ENCODE assay signal across 18 cellular contexts in the genomic region with DNA sequence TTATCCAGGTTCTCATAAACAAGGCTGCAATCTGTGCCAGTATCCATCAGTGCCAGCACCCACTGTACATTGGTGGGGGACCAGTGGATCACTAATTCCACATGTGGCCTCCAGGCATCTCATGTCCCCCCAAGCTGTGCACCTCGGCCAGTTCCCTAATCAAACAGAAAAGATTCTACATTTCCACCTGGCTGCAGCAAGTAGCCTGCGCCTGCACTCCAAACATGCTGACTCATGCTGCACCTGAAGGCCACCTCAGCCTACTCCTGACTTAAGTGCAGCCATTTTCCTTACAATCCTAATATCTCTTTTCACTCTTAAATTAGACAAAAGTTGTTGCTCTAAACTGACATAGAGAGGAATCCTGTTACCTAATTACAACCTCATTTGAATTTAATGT.
DNase-seq lines count a peak whose midpoint lies in the region; ATAC-seq and TF ChIP-seq lines count a peak whose summit lies in the region.
"Had no signal": no experiment of that assay in that cellular context is flagged by ENCODE, and none has a peak within 500 bp of the region (broad histone marks: within the 10 kb centered on the region; RNA-seq: fewer than 3 reads in every experiment).

No MANE protein-coding gene starts in this region.

- H2AFZ ChIP-seq in OCI-LY7 (ENCODE audit: low read length), result no peak overlapping the region

- POLR2A ChIA-PET in OCI-LY7 (lab: Charles Lee), result no interaction called here

- no peak for ATAC-seq in left ventricle myocardium superior

- BruUV-seq in OCI-LY7 (replicated peaks; lab: Mats Ljungman, UMichigan), result no TSS peak

- no peaks in the 10 kb centered on the region for H3K36me3 ChIP-seq in OCI-LY7 (ENCODE audit: insufficient read depth, low read length)

- intact Hi-C loops in OCI-LY7 (cut with micrococcal nuclease; ENCODE audit: unreplicated experiment), result no loop called here
- intact Hi-C loops in left ventricle myocardium superior (cut with micrococcal nuclease), result no loop called here
- intact Hi-C loops in cardiac septum (cut with DNase I), result no loop called here

- TF ChIP-seq CTCF in OCI-LY7 (conservative IDR thresholded peaks at IDR 0.05; ENCODE audit: low read length), result no peak
- TF ChIP-seq CTCF in epithelial cell of esophagus (IDR thresholded peaks at IDR 0.05; ENCODE audit: insufficient read depth, low read depth, low read length, missing control alignments), result no peak

- H3K9me3 ChIP-seq in OCI-LY7 (ENCODE audit: low read length), result peaks cover 25% of the 10 kb centered on the region

- no peaks in the 10 kb centered on the region for H4K20me1 ChIP-seq in OCI-LY7 (ENCODE audit: insufficient read depth, low read length)

- no peaks in the 10 kb centered on the region for H3K4me1 ChIP-seq in OCI-LY7 (ENCODE audit: insufficient read depth, low read length, poor library complexity, severe bottlenecking)

- no peak overlapping the region for H3K4me2 ChIP-seq in OCI-LY7 (ENCODE audit: low read length)
- H3K4me2 ChIP-seq: KMS-11 had no signal

- DNase-seq in COR-L47 (lab: John Stamatoyannopoulos, UW) (peak; percentile 2), ELF-1 (ENCODE audit: low read depth, low spot score) (peak; percentile 4), OCI-LY7 (ENCODE audit: low spot score) (peak; percentile 66), epithelial cell of esophagus (ENCODE audit: low read depth) (peak; percentile 27), left ventricle myocardium superior (no peak), pons (ENCODE audit: low spot score) (no peak), cardiac septum (ENCODE audit: low spot score) (no peak)
- DNase-seq: Caco-2; CD4-positive, CD25-positive, alpha-beta regulatory T cell; H7; HFFc6; NCI-H1105; NCI-H146; NCI-H2029 treated with DMSO at 0.1 percent for 48 hours; NCI-H446 treated with DMSO at 0.1 percent for 48 hours; NCI-H526 treated with DMSO at 0.1 percent for 48 hours; Right ventricle myocardium superior had no signal

- no peaks in the 10 kb centered on the region for H3K79me2 ChIP-seq in OCI-LY7 (ENCODE audit: insufficient read depth, low read depth, low read length)

- no peak overlapping the region for H3K27ac ChIP-seq in OCI-LY7 (ENCODE audit: low read depth, low read length, poor library complexity, severe bottlenecking)
- H3K27ac ChIP-seq: KMS-11 had no signal

- H3K4me3 ChIP-seq in OCI-LY7 (ENCODE audit: low read depth, low read length, poor library complexity, severe bottlenecking) (no peak overlapping the region), epithelial cell of esophagus (ENCODE audit: low read length) (no peak overlapping the region)

- CTCF ChIA-PET in OCI-LY7 (lab: Charles Lee; ENCODE audit: unreplicated experiment), result no interaction called here

- H3K9me2 ChIP-seq in OCI-LY7 (ENCODE audit: insufficient read depth, low read length), result no peaks in the 10 kb centered on the region

Comparison
In these comparisons a context has a peak if more than half of its experiments do, and no peak if none do; other contexts are left out.
1. DNase-seq: peak in COR-L47 (single experiment), ELF-1 (single experiment), OCI-LY7 (single experiment) and epithelial cell of esophagus (single experiment); none in left ventricle myocardium superior (single experiment), pons (single experiment) and cardiac septum (single experiment).